In the genomic region with DNA sequence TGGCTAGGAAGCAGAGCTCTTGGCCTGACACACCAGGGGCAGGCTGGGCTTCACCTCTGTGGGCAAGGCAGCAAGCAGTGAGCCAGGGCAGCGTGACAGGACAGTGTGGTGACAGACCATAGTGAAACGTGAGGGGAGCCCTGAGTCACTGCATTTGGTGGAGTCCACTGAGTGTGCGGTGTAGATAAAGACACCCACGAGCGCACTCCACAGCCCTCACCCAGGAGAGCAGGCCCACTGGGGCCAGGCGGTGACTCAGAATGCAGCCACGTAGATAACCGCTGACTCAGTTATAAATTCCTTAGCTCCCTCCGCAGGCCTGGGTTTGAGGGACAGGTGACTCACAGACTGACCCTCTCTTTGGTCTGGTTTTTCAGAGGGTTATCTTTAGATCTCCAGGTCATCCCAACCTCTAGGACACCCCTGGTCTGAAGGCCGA, we compare ENCODE assay signal across 14 cellular contexts.
DNase-seq lines count a peak whose midpoint lies in the region; ATAC-seq and TF ChIP-seq lines count a peak whose summit lies in the region.
"Had no signal": no experiment of that assay in that cellular context is flagged by ENCODE, and none has a peak within 500 bp of the region (broad histone marks: within the 10 kb centered on the region; RNA-seq: fewer than 3 reads in every experiment).

No MANE protein-coding gene starts in this region.

- no peak overlapping the region for H3K27ac ChIP-seq in foreskin keratinocyte
- H3K27ac ChIP-seq: 22Rv1, skin epidermis, transverse colon, VCaP had no signal

- H3K27me3 ChIP-seq in foreskin keratinocyte (no peaks in the 10 kb centered on the region), HAP-1 (ENCODE audit: low read depth) (no peaks in the 10 kb centered on the region)
- H3K27me3 ChIP-seq: transverse colon had no signal

- TF ChIP-seq CTCF in foreskin keratinocyte (conservative IDR thresholded peaks at IDR 0.05) = no peak

- no peak overlapping the region for H3K27ac Mint-ChIP-seq in T-helper 2 cell treated with Interferon-gamma antibody and Interleukin-4, amounts not matched to agents 5 μg/mL and 100 μg/mL, for 36 hours
- H3K27ac Mint-ChIP-seq in activated naive CD4-positive, alpha-beta T cell treated with anti-CD3 and anti-CD28 coated beads for 36 hours = no peak overlapping the region
- H3K27ac Mint-ChIP-seq: brain had no signal

- H3K36me3 Mint-ChIP-seq in T-helper 2 cell treated with Interferon-gamma antibody and Interleukin-4, amounts not matched to agents 5 μg/mL and 100 μg/mL, for 36 hours (ENCODE audit: low read depth) = no peaks in the 10 kb centered on the region
- no peaks in the 10 kb centered on the region for H3K36me3 Mint-ChIP-seq in activated naive CD4-positive, alpha-beta T cell treated with anti-CD3 and anti-CD28 coated beads for 36 hours (ENCODE audit: low read depth)
- H3K36me3 Mint-ChIP-seq: brain had no signal

- peaks cover 7% of the 10 kb centered on the region for H3K4me1 ChIP-seq in foreskin keratinocyte
- no peaks in the 10 kb centered on the region for H3K4me1 ChIP-seq in HAP-1

- intact Hi-C loops in activated naive CD4-positive, alpha-beta T cell treated with anti-CD3 and anti-CD28 coated beads for 36 hours (cut with micrococcal nuclease) = no loop called here

- H3K9me3 ChIP-seq in HAP-1 = no peaks in the 10 kb centered on the region
- H3K9me3 ChIP-seq: transverse colon had no signal

- H3K4me1 Mint-ChIP-seq in T-helper 2 cell treated with Interferon-gamma antibody and Interleukin-4, amounts not matched to agents 5 μg/mL and 100 μg/mL, for 36 hours (ENCODE audit: low read depth) = no peaks in the 10 kb centered on the region
- peaks cover under 1% of the 10 kb centered on the region for H3K4me1 Mint-ChIP-seq in activated naive CD4-positive, alpha-beta T cell treated with anti-CD3 and anti-CD28 coated beads for 36 hours (ENCODE audit: low read depth)

- H3K4me3 Mint-ChIP-seq in T-helper 2 cell treated with Interferon-gamma antibody and Interleukin-4, amounts not matched to agents 5 μg/mL and 100 μg/mL, for 36 hours = no peak overlapping the region
- no peak overlapping the region for H3K4me3 Mint-ChIP-seq in activated naive CD4-positive, alpha-beta T cell treated with anti-CD3 and anti-CD28 coated beads for 36 hours
- H3K4me3 Mint-ChIP-seq: brain had no signal

- H3K9me3 Mint-ChIP-seq in T-helper 2 cell treated with Interferon-gamma antibody and Interleukin-4, amounts not matched to agents 5 μg/mL and 100 μg/mL, for 36 hours = no peaks in the 10 kb centered on the region
- no peaks in the 10 kb centered on the region for H3K9me3 Mint-ChIP-seq in activated naive CD4-positive, alpha-beta T cell treated with anti-CD3 and anti-CD28 coated beads for 36 hours

- H3K36me3 ChIP-seq in HAP-1 (replicated peaks) = no peaks in the 10 kb centered on the region
- H3K36me3 ChIP-seq: transverse colon had no signal

- ATAC-seq in foreskin keratinocyte = peak; percentile 74
- no peak for ATAC-seq in GM21825 (IDR thresholded peaks at IDR 0.05; ENCODE audit: unreplicated experiment)

- CTCF ChIA-PET in activated naive CD4-positive, alpha-beta T cell treated with anti-CD3 and anti-CD28 coated beads for 36 hours (lab: Charles Lee) = no interaction called here

- DNase-seq in T-helper 2 cell treated with Interferon-gamma antibody and Interleukin-4, amounts not matched to agents 5 μg/mL and 100 μg/mL, for 36 hours (ENCODE audit: low spot score) = peak; percentile 11
- DNase-seq in T-helper 2 cell = no peak
- peak; percentile 83 for DNase-seq in SW480 (ENCODE audit: low spot score)
- DNase-seq in foreskin keratinocyte = peak; percentile 72 to 77
- peak; percentile 24 for DNase-seq in stimulated activated CD8-positive, alpha-beta memory T cell treated with anti-CD3 and anti-CD28 coated beads, Interleukin-4, amount 100 ng/mL, for 48 hours
- no peak for DNase-seq in HAP-1 (ENCODE audit: low spot score in 2 of 2)
- DNase-seq in activated naive CD4-positive, alpha-beta T cell treated with anti-CD3 and anti-CD28 coated beads for 36 hours = no peak
- DNase-seq: NCI-H1694, transverse colon had no signal

- H3K4me3 ChIP-seq in HAP-1 = no peak overlapping the region
- H3K4me3 ChIP-seq: skin epidermis, transverse colon had no signal

- in situ Hi-C loops in HAP-1 (cut with MboI; ENCODE audit: low sequenced_read_pairs) = no loop called here

- H3K27me3 Mint-ChIP-seq in T-helper 2 cell treated with Interferon-gamma antibody and Interleukin-4, amounts not matched to agents 5 μg/mL and 100 μg/mL, for 36 hours (ENCODE audit: low read depth) = no peaks in the 10 kb centered on the region
- H3K27me3 Mint-ChIP-seq in activated naive CD4-positive, alpha-beta T cell treated with anti-CD3 and anti-CD28 coated beads for 36 hours (ENCODE audit: low read depth) = peaks cover 10% of the 10 kb centered on the region
- H3K27me3 Mint-ChIP-seq: brain had no signal

Comparison
In these comparisons a context has a peak if more than half of its experiments do, and no peak if none do; other contexts are left out.
1. DNase-seq: peak in T-helper 2 cell treated with Interferon-gamma antibody and Interleukin-4, amounts not matched to agents 5 μg/mL and 100 μg/mL, for 36 hours (single experiment), SW480 (single experiment), foreskin keratinocyte (2 of 2) and stimulated activated CD8-positive, alpha-beta memory T cell treated with anti-CD3 and anti-CD28 coated beads, Interleukin-4, amount 100 ng/mL, for 48 hours (single experiment); none in T-helper 2 cell (0 of 5), HAP-1 (0 of 2) and activated naive CD4-positive, alpha-beta T cell treated with anti-CD3 and anti-CD28 coated beads for 36 hours (single experiment).